In genomic region chr4:187065396-187065795, GRCh38 we compare ENCODE assay signal across 24 cellular contexts.
"Had no signal": no experiment of that assay in that cellular context is flagged by ENCODE, and none has a peak within 500 bp of the region (broad histone marks: within the 10 kb centered on the region; RNA-seq: fewer than 3 reads in every experiment).

No MANE protein-coding gene starts in this region.

- H3K27ac ChIP-seq: coronary artery, dorsolateral prefrontal cortex, pancreas, spleen, thoracic aorta, transverse colon had no signal

- H3K4me1 Mint-ChIP-seq: stimulated activated naive B cell treated with anti-CD40 and anti-IgM and Interleukin-4, amounts not matched to agents 10 μg/mL and 1 μg/mL and 100 μg/mL, for 72 hours; stimulated activated naive CD8-positive, alpha-beta T cell treated with anti-CD3 and anti-CD28 coated beads, Interleukin-15, amount 100 ng/mL, for 72 hours had no signal

- H3K4me3 ChIP-seq: coronary artery, dorsolateral prefrontal cortex, lung, pancreas, spleen, thoracic aorta, transverse colon had no signal

- H3K4me3 Mint-ChIP-seq: naive thymus-derived CD4-positive, alpha-beta T cell; stimulated activated naive B cell treated with anti-CD40 and anti-IgM and Interleukin-4, amounts not matched to agents 10 μg/mL and 1 μg/mL and 100 μg/mL, for 72 hours; stimulated activated naive CD8-positive, alpha-beta T cell treated with anti-CD3 and anti-CD28 coated beads, Interleukin-15, amount 100 ng/mL, for 72 hours had no signal

- H3K4me1 ChIP-seq: pancreas, spleen had no signal

- H3K9me3 Mint-ChIP-seq: stimulated activated naive CD8-positive, alpha-beta T cell treated with anti-CD3 and anti-CD28 coated beads, Interleukin-15, amount 100 ng/mL, for 72 hours had no signal

- DNase-seq: caudate nucleus; dorsolateral prefrontal cortex; effector CD8-positive, alpha-beta T cell; foreskin fibroblast; kidney; left cardiac atrium; left ventricle myocardium superior; mesenchymal stem cell; naive thymus-derived CD4-positive, alpha-beta T cell; pancreas; right cardiac atrium; spleen; stimulated activated CD4-positive, alpha-beta T cell treated with anti-CD3 and anti-CD28 coated beads, Interleukin-15, amount 100 ng/mL, for 24 hours; stimulated activated CD4-positive, alpha-beta T cell treated with anti-CD3 and anti-CD28 coated beads, Interleukin-1b, Interleukin-23, amount 100 ng/mL, for 48 hours; stimulated activated CD4-positive, alpha-beta T cell treated with anti-CD3 and anti-CD28 coated beads, Interleukin-4, amount 100 ng/mL, for 24 hours; stimulated activated naive B cell treated with anti-CD40 and anti-IgM and Interleukin-4, amounts not matched to agents 10 μg/mL and 1 μg/mL and 100 μg/mL, for 72 hours; stimulated activated naive CD8-positive, alpha-beta T cell treated with anti-CD3 and anti-CD28 coated beads, Interleukin-15, amount 100 ng/mL, for 72 hours; substantia nigra; transverse colon had no signal

- H3K27ac Mint-ChIP-seq: naive thymus-derived CD4-positive, alpha-beta T cell; progenitor cell of endocrine pancreas; stimulated activated naive B cell treated with anti-CD40 and anti-IgM and Interleukin-4, amounts not matched to agents 10 μg/mL and 1 μg/mL and 100 μg/mL, for 72 hours; stimulated activated naive CD8-positive, alpha-beta T cell treated with anti-CD3 and anti-CD28 coated beads, Interleukin-15, amount 100 ng/mL, for 72 hours had no signal

- ATAC-seq: esophagus mucosa; left cardiac atrium; left ventricle myocardium superior; naive thymus-derived CD4-positive, alpha-beta T cell; pancreas; right cardiac atrium; stimulated activated naive B cell treated with anti-CD40 and anti-IgM and Interleukin-4, amounts not matched to agents 10 μg/mL and 1 μg/mL and 100 μg/mL, for 72 hours; stimulated activated naive CD8-positive, alpha-beta T cell treated with anti-CD3 and anti-CD28 coated beads, Interleukin-15, amount 100 ng/mL, for 72 hours had no signal

- H3K27me3 Mint-ChIP-seq: naive thymus-derived CD4-positive, alpha-beta T cell; progenitor cell of endocrine pancreas; stimulated activated naive B cell treated with anti-CD40 and anti-IgM and Interleukin-4, amounts not matched to agents 10 μg/mL and 1 μg/mL and 100 μg/mL, for 72 hours; stimulated activated naive CD8-positive, alpha-beta T cell treated with anti-CD3 and anti-CD28 coated beads, Interleukin-15, amount 100 ng/mL, for 72 hours had no signal

- H3K36me3 Mint-ChIP-seq: naive thymus-derived CD4-positive, alpha-beta T cell; stimulated activated naive B cell treated with anti-CD40 and anti-IgM and Interleukin-4, amounts not matched to agents 10 μg/mL and 1 μg/mL and 100 μg/mL, for 72 hours had no signal

- H3K36me3 ChIP-seq: pancreas, spleen, thoracic aorta, transverse colon had no signal

- H3K27me3 ChIP-seq: dorsolateral prefrontal cortex, pancreas, spleen, transverse colon had no signal
